In the genomic region with DNA sequence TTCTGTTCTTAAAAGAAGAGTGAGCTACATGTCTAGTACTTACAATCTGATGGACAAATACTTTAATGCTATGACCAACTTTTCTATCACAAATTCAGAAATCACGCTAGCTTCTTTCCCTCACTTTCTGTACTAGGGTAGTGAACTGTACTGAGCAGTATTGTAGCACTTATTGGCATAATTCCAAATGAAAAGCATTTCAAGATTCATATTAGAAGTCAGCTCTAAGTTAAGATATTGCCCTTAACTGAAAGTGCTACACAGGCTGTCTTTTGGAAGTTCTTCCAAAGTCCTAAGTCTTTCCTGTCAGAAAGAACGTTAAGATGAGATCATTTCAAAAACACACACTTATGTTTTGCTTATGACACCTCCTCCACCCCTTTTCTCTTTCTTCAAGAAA, we compare ENCODE assay signal across 19 cellular contexts. TPM values are rescaled to one million over a fixed set of nuclear protein-coding genes. Genes with fewer than 3 reads are reported as not detected.
DNase-seq lines count a peak whose midpoint lies in the region; ATAC-seq, FAIRE-seq and TF ChIP-seq lines count a peak whose summit lies in the region.
"Had no signal": no experiment of that assay in that cellular context is flagged by ENCODE, and none has a peak within 500 bp of the region (broad histone marks: within the 10 kb centered on the region; RNA-seq: fewer than 3 reads in every experiment).

No MANE protein-coding gene starts in this region.

- H3K4me1 Mint-ChIP-seq in activated T-helper 2 cell treated with anti-CD3 and anti-CD28 coated beads, Interferon-gamma antibody, Interleukin-2, Interleukin-4, amounts not matched to agents 10 μg/mL and 5 μg/mL and 100 μg/mL, durations not matched to agents 14 hours and 24 hours and 36 hours (ENCODE audit: low read depth): peaks cover 28% of the 10 kb centered on the region
- peaks cover 30% of the 10 kb centered on the region for H3K4me1 Mint-ChIP-seq in osteocyte (ENCODE audit: unreplicated experiment)
- H3K4me1 Mint-ChIP-seq: GM23338 had no signal

- H3K4me3 ChIP-seq in fibroblast of pulmonary artery (replicated peaks; ENCODE audit: low read depth, low read length) (no peak overlapping the region), neuronal stem cell (ENCODE audit: low read length in 2 of 2) (no peak overlapping the region)
- H3K4me3 ChIP-seq: GM23338, right lobe of liver had no signal

- H2AFZ ChIP-seq in neuronal stem cell (ENCODE audit: low read length): no peak overlapping the region
- H2AFZ ChIP-seq: GM23338 had no signal

- H3K4me1 ChIP-seq in neuronal stem cell (ENCODE audit: control insufficient read depth in 2 of 2, insufficient read depth in 1 of 2, low read depth in 1 of 2, low read length in 2 of 2): no peaks in the 10 kb centered on the region

- H2BK120ac ChIP-seq in neuronal stem cell (ENCODE audit: low read depth, low read length): no peak overlapping the region

- H3K4ac ChIP-seq in neuronal stem cell (ENCODE audit: low read length): no peak overlapping the region

- no peaks in the 10 kb centered on the region for H3K27me3 ChIP-seq in neuronal stem cell (ENCODE audit: control insufficient read depth in 3 of 3, insufficient read depth in 3 of 3, low read depth in 1 of 3, low read length in 3 of 3)
- H3K27me3 ChIP-seq: neutrophil, right lobe of liver had no signal

- no peak overlapping the region for H4K91ac ChIP-seq in neuronal stem cell (ENCODE audit: low read depth, low read length, poor library complexity)

- H3K4me3 Mint-ChIP-seq in activated T-helper 2 cell treated with anti-CD3 and anti-CD28 coated beads, Interferon-gamma antibody, Interleukin-2, Interleukin-4, amounts not matched to agents 10 μg/mL and 5 μg/mL and 100 μg/mL, durations not matched to agents 14 hours and 24 hours and 36 hours (ENCODE audit: low read depth): no peak overlapping the region
- no peak overlapping the region for H3K4me3 Mint-ChIP-seq in osteocyte (ENCODE audit: unreplicated experiment)
- H3K4me3 Mint-ChIP-seq: activated CD8-positive, alpha-beta memory T cell treated with anti-CD3 and anti-CD28 coated beads, Interleukin-2, amount 10 ng/mL, durations not matched to agents 7 days and 5 days; GM23338; memory B cell had no signal

- H3K14ac ChIP-seq in neuronal stem cell (ENCODE audit: low read length): no peak overlapping the region

- H3K27ac Mint-ChIP-seq in activated T-helper 2 cell treated with anti-CD3 and anti-CD28 coated beads, Interferon-gamma antibody, Interleukin-2, Interleukin-4, amounts not matched to agents 10 μg/mL and 5 μg/mL and 100 μg/mL, durations not matched to agents 14 hours and 24 hours and 36 hours: peak overlapping the region; percentile 33
- H3K27ac Mint-ChIP-seq in osteocyte (ENCODE audit: unreplicated experiment): peak overlapping the region; percentile 59
- H3K27ac Mint-ChIP-seq: activated CD8-positive, alpha-beta memory T cell treated with anti-CD3 and anti-CD28 coated beads, Interleukin-2, amount 10 ng/mL, durations not matched to agents 7 days and 5 days; GM23338; memory B cell had no signal

- FAIRE-seq in GM12891 (lab: Jason Lieb, UNC): peak; percentile 16
- FAIRE-seq: HepG2 had no signal

- no peak overlapping the region for H2BK12ac ChIP-seq in neuronal stem cell (ENCODE audit: low read length)

- H4K8ac ChIP-seq in neuronal stem cell (ENCODE audit: low read depth, low read length): no peak overlapping the region

- peaks cover 41% of the 10 kb centered on the region for H3K36me3 Mint-ChIP-seq in activated T-helper 2 cell treated with anti-CD3 and anti-CD28 coated beads, Interferon-gamma antibody, Interleukin-2, Interleukin-4, amounts not matched to agents 10 μg/mL and 5 μg/mL and 100 μg/mL, durations not matched to agents 14 hours and 24 hours and 36 hours (ENCODE audit: low read depth)
- H3K36me3 Mint-ChIP-seq in osteocyte (ENCODE audit: unreplicated experiment): no peaks in the 10 kb centered on the region
- H3K36me3 Mint-ChIP-seq: memory B cell had no signal

- intact Hi-C loops in activated T-helper 2 cell treated with anti-CD3 and anti-CD28 coated beads, Interferon-gamma antibody, Interleukin-2, Interleukin-4, amounts not matched to agents 10 μg/mL and 5 μg/mL and 100 μg/mL, durations not matched to agents 14 hours and 24 hours and 36 hours (cut with micrococcal nuclease): no loop called here

- no peaks in the 10 kb centered on the region for H3K9me3 Mint-ChIP-seq in activated T-helper 2 cell treated with anti-CD3 and anti-CD28 coated beads, Interferon-gamma antibody, Interleukin-2, Interleukin-4, amounts not matched to agents 10 μg/mL and 5 μg/mL and 100 μg/mL, durations not matched to agents 14 hours and 24 hours and 36 hours
- no peaks in the 10 kb centered on the region for H3K9me3 Mint-ChIP-seq in osteocyte (ENCODE audit: unreplicated experiment)
- H3K9me3 Mint-ChIP-seq: GM23338, memory B cell had no signal

- no peak for TF ChIP-seq CTCF in fibroblast of pulmonary artery (IDR thresholded peaks at IDR 0.05; ENCODE audit: low read length, missing control alignments)
- no peak for TF ChIP-seq CTCF in osteocyte (IDR thresholded peaks at IDR 0.05)

- ATAC-seq in GM19397 (IDR thresholded peaks at IDR 0.05; ENCODE audit: unreplicated experiment): no peak
- ATAC-seq in HG02981 (IDR thresholded peaks at IDR 0.05; ENCODE audit: unreplicated experiment): no peak
- ATAC-seq: activated CD8-positive, alpha-beta memory T cell treated with anti-CD3 and anti-CD28 coated beads, Interleukin-2, amount 10 ng/mL, durations not matched to agents 7 days and 5 days; GM23338; HepG2; right lobe of liver had no signal

- H3K9ac ChIP-seq in neuronal stem cell (ENCODE audit: low read depth, low read length, poor library complexity): no peak overlapping the region

- no CpG with 5 or more reads among the region's 2 CpGs for WGBS in neuronal stem cell (ENCODE audit: extremely low coverage in 2 of 2, insufficient read length in 2 of 2, insufficient replicate concordance in 1 of 2), 2 donors

- H3K18ac ChIP-seq in neuronal stem cell (ENCODE audit: low read length): no peak overlapping the region

- no peak overlapping the region for H2BK5ac ChIP-seq in neuronal stem cell (ENCODE audit: low read length)

- no peak overlapping the region for H3K23ac ChIP-seq in neuronal stem cell (ENCODE audit: low read depth, low read length, poor library complexity)

- H2AK5ac ChIP-seq in neuronal stem cell (ENCODE audit: low read depth, low read length): no peak overlapping the region

- H3K27me3 Mint-ChIP-seq in activated T-helper 2 cell treated with anti-CD3 and anti-CD28 coated beads, Interferon-gamma antibody, Interleukin-2, Interleukin-4, amounts not matched to agents 10 μg/mL and 5 μg/mL and 100 μg/mL, durations not matched to agents 14 hours and 24 hours and 36 hours (ENCODE audit: low read depth): no peaks in the 10 kb centered on the region
- H3K27me3 Mint-ChIP-seq in osteocyte (ENCODE audit: unreplicated experiment): no peaks in the 10 kb centered on the region
- H3K27me3 Mint-ChIP-seq: activated CD8-positive, alpha-beta memory T cell treated with anti-CD3 and anti-CD28 coated beads, Interleukin-2, amount 10 ng/mL, durations not matched to agents 7 days and 5 days; memory B cell had no signal

- H3K4me2 ChIP-seq in neuronal stem cell (ENCODE audit: insufficient read depth, low read length, poor library complexity, severe bottlenecking): no peak overlapping the region
- H3K4me2 ChIP-seq: GM23338 had no signal

- TF ChIP-seq POLR2A in GM12891 (IDR thresholded peaks at IDR 0.05; ENCODE audit: low read depth, low read length): no peak

- no peaks in the 10 kb centered on the region for H3K79me1 ChIP-seq in neuronal stem cell (ENCODE audit: low read depth, low read length)

- no peaks in the 10 kb centered on the region for H3K9me3 ChIP-seq in neuronal stem cell (replicated peaks in 1 of 2; ENCODE audit: control insufficient read depth in 2 of 2, insufficient read depth in 1 of 2, low read depth in 1 of 2, low read length in 2 of 2)
- H3K9me3 ChIP-seq: neutrophil, right lobe of liver had no signal

- H3K36me3 ChIP-seq in neuronal stem cell (replicated peaks in 1 of 2; ENCODE audit: control insufficient read depth in 2 of 2, insufficient read depth in 2 of 2, low read length in 2 of 2): peaks cover 0 to 15% of the 10 kb centered on the region in 2 donors
- H3K36me3 ChIP-seq: right lobe of liver had no signal

- H3K27ac ChIP-seq in neuronal stem cell (replicated peaks; ENCODE audit: low read length): no peak overlapping the region
- H3K27ac ChIP-seq: neutrophil, right lobe of liver had no signal

- DNase-seq in GM12891 (ENCODE audit: insufficient read length, low spot score) (no peak), fibroblast of pulmonary artery (ENCODE audit: low read depth) (peak; percentile 43), osteocyte (ENCODE audit: extremely low spot score, unreplicated experiment) (no peak), neuronal stem cell (ENCODE audit: low spot score) (no peak)
- no peak for DNase-seq in activated T-helper 2 cell treated with anti-CD3 and anti-CD28 coated beads, Interferon-gamma antibody, Interleukin-2, Interleukin-4, amounts not matched to agents 10 μg/mL and 5 μg/mL and 100 μg/mL, durations not matched to agents 14 hours and 24 hours and 36 hours (ENCODE audit: low spot score)
- no peak for DNase-seq in NK-92 treated with Interleukin-12 subunit alpha and Interleukin-12 subunit beta, amount 100 ng/mL, for 24 hours (lab: John Stamatoyannopoulos, UW)
- DNase-seq: activated CD4-positive, alpha-beta T cell treated with anti-CD3 and anti-CD28 coated beads for 1 hour; activated CD8-positive, alpha-beta memory T cell treated with anti-CD3 and anti-CD28 coated beads, Interleukin-2, amount 10 ng/mL, durations not matched to agents 7 days and 5 days; activated effector memory CD4-positive, alpha-beta T cell treated with anti-CD3 and anti-CD28 coated beads, Interleukin-2, amount 50 U/mL, for 16 hours; anterior cingulate cortex; NCI-H2029; NCI-H524; right lobe of liver had no signal

- no peak overlapping the region for H2BK15ac ChIP-seq in neuronal stem cell (ENCODE audit: low read length)

TF ChIP-seq in GM12891, 5 proteins besides CTCF, POLR2A, EP300 and RAD21 (continues in another document):
- TF ChIP-seq SPI1 (IDR thresholded peaks at IDR 0.05; ENCODE audit: low read depth, low read length) (no peak), TAF1 (IDR thresholded peaks at IDR 0.05; ENCODE audit: low read depth, low read length) (no peak), POU2F2 (IDR thresholded peaks at IDR 0.05; ENCODE audit: low read depth, low read length) (no peak)

RNA-seq across cellular contexts. Expression of a gene that starts 13.4 kb away (rescaled TPM):
- 59.0 TPM for polyA plus RNA-seq in GM12891 (2012; ENCODE audit: low read depth, missing spikeins)
- total RNA-seq in activated T-helper 2 cell treated with anti-CD3 and anti-CD28 coated beads, Interferon-gamma antibody, Interleukin-2, Interleukin-4, amounts not matched to agents 10 μg/mL and 5 μg/mL and 100 μg/mL, durations not matched to agents 14 hours and 24 hours and 36 hours: 71.9 and 72.8 TPM in 2 replicates
- total RNA-seq in osteocyte: 101 and 103 TPM in 2 replicates
- polyA plus RNA-seq in neuronal stem cell (2013, experiment 1 of 2): 31.1 TPM
- polyA plus RNA-seq in neuronal stem cell (2013, experiment 2 of 2): 32.5 TPM

RNA-seq across cellular contexts. Expression of a gene that starts 27.0 kb away (rescaled TPM):
- 2.8 TPM for polyA plus RNA-seq in GM12891 (2012; ENCODE audit: low read depth, missing spikeins)
- 0.76 and 1.0 TPM in 2 replicates for total RNA-seq in activated T-helper 2 cell treated with anti-CD3 and anti-CD28 coated beads, Interferon-gamma antibody, Interleukin-2, Interleukin-4, amounts not matched to agents 10 μg/mL and 5 μg/mL and 100 μg/mL, durations not matched to agents 14 hours and 24 hours and 36 hours
- 2.8 and 3.2 TPM in 2 replicates for total RNA-seq in osteocyte
- polyA plus RNA-seq in neuronal stem cell (2013, experiment 1 of 2): 0.74 TPM
- polyA plus RNA-seq in neuronal stem cell (2013, experiment 2 of 2): 0.58 TPM
